ENCODE assay signal across 10 cellular contexts in the genomic region with DNA sequence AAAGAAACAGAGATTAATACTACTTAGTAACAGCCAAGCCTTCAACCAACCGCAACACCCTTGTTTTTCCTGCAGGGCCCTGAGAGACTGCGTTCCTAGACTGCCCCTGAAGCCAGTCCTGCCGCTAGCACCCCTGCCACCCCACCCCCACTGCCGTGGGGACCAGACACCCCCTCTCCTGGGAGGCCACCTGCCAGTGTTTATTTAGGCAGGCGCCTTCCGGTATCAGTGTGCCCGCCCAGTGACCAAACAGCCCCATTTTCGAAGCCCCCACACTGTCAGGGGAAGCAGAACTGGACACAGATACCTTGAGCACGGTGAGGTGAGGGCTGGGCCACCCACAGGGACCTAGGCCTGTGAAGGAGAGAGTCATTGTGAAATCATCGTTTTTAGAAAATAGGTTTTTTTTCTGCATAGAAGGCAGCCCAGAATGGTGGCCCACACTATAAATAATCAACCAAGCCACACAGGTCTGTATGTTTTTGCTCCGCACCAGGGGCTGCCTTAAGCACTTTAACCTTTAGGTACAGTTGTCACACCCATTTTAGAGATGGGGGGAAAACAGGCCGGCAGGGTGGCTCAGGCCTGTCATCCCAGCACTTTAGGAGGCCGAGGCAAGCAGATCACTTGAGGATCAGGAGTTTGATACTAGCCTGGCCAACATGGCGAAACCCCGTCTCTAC. TPM values are rescaled to one million over a fixed set of nuclear protein-coding genes. Genes with fewer than 3 reads are reported as not detected.
A peak's percentile ranks its signal among the peaks of the same experiment; 100 is the strongest.
DNase-seq lines count a peak whose midpoint lies in the region; ATAC-seq and TF ChIP-seq lines count a peak whose summit lies in the region.
"Had no signal": no experiment of that assay in that cellular context is flagged by ENCODE, and none has a peak within 500 bp of the region (broad histone marks: within the 10 kb centered on the region; RNA-seq: fewer than 3 reads in every experiment).

No MANE protein-coding gene starts in this region.

- H3K27me3 Mint-ChIP-seq in endodermal cell (ENCODE audit: insufficient read depth): no peaks in the 10 kb centered on the region

- H3K4me1 ChIP-seq in endodermal cell (ENCODE audit: control insufficient read depth, insufficient read depth, low read length) (no peaks in the 10 kb centered on the region), suprapubic skin (peaks cover 15% of the 10 kb centered on the region)

- WGBS in endodermal cell (ENCODE audit: insufficient coverage in 1 of 2, insufficient read length in 1 of 2), 2 experiments: 80 to 83% methylated on average over 10 to 15 of the region's 15 CpGs
- WGBS in suprapubic skin: 80% methylated on average over 11 of the region's 15 CpGs

- no peak for TF ChIP-seq EP300 in suprapubic skin (IDR thresholded peaks at IDR 0.05)

- H3K27me3 ChIP-seq in GM06990 (replicated peaks; ENCODE audit: control insufficient read depth, insufficient read depth, low read length) (no peaks in the 10 kb centered on the region), endodermal cell (ENCODE audit: control insufficient read depth, insufficient read depth, low read length, poor library complexity, severe bottlenecking) (no peaks in the 10 kb centered on the region), suprapubic skin (no peaks in the 10 kb centered on the region)

- peak; percentile 71 for ATAC-seq in GM19438 (IDR thresholded peaks at IDR 0.05; ENCODE audit: low read depth, unreplicated experiment)
- ATAC-seq in HG03521 (IDR thresholded peaks at IDR 0.05; ENCODE audit: unreplicated experiment): peak; percentile 45
- ATAC-seq in HG02884 (IDR thresholded peaks at IDR 0.05; ENCODE audit: unreplicated experiment): no peak
- ATAC-seq in left lobe of liver: no peak

- no peaks in the 10 kb centered on the region for H3K36me3 ChIP-seq in GM06990 (ENCODE audit: control insufficient read depth, insufficient read depth, low read length)
- peaks cover 3% of the 10 kb centered on the region for H3K36me3 ChIP-seq in endodermal cell (ENCODE audit: control insufficient read depth, insufficient read depth, low read length)
- no peaks in the 10 kb centered on the region for H3K36me3 ChIP-seq in suprapubic skin

- no peak overlapping the region for H3K4me3 Mint-ChIP-seq in endodermal cell

- no peak for TF ChIP-seq POLR2A in suprapubic skin (IDR thresholded peaks at IDR 0.05)

- peak overlapping the region; percentile 16 for H3K27ac Mint-ChIP-seq in endodermal cell

- H3K27ac ChIP-seq in endodermal cell (ENCODE audit: low read depth, low read length) (no peak overlapping the region), suprapubic skin (no peak overlapping the region), coronary artery (no peak overlapping the region)

- peaks cover 9% of the 10 kb centered on the region for H3K4me1 Mint-ChIP-seq in endodermal cell

- no peak overlapping the region for H3K9ac ChIP-seq in endodermal cell (ENCODE audit: extremely low read depth, low read length, poor library complexity, severe bottlenecking)

- H3K4me3 ChIP-seq in GM06990 (replicated peaks; ENCODE audit: low read depth, low read length) (peak overlapping the region; percentile 22), endodermal cell (ENCODE audit: low read length) (no peak overlapping the region), suprapubic skin (no peak overlapping the region), coronary artery (no peak overlapping the region)

- no peak for TF ChIP-seq CTCF in GM06990 (IDR thresholded peaks at IDR 0.05; ENCODE audit: insufficient read depth, low read length, poor library complexity, severe bottlenecking)
- TF ChIP-seq CTCF in endodermal cell (conservative IDR thresholded peaks at IDR 0.05): peak; percentile 42
- no peak for TF ChIP-seq CTCF in suprapubic skin (IDR thresholded peaks at IDR 0.05)
- no peak for TF ChIP-seq CTCF in coronary artery (IDR thresholded peaks at IDR 0.05)

- H3K36me3 Mint-ChIP-seq in endodermal cell (ENCODE audit: low read depth): peaks cover 3% of the 10 kb centered on the region

- DNase-seq in GM06990 (ENCODE audit: extremely low read depth, insufficient read length) (peak; percentile 87), endodermal cell (no peak), suprapubic skin (ENCODE audit: low spot score in 2 of 2) (no peak), coronary artery (ENCODE audit: low spot score) (no peak), left lobe of liver (ENCODE audit: low spot score) (no peak)
- DNase-seq: NCI-H187, small intestine had no signal

- H3K9me3 Mint-ChIP-seq in endodermal cell: no peaks in the 10 kb centered on the region

- H3K9me3 ChIP-seq in endodermal cell (ENCODE audit: control insufficient read depth, low read length) (no peaks in the 10 kb centered on the region), suprapubic skin (no peaks in the 10 kb centered on the region)

RNA-seq across cellular contexts. Expression of a gene that starts 3.5 kb away (rescaled TPM):
- total RNA-seq in endodermal cell (100 to 1,000 TPM; 488 to 575 TPM), suprapubic skin (100 to 1,000 TPM; 339 to 403 (median 382) TPM), left lobe of liver (153 TPM)
- polyA plus RNA-seq in endodermal cell (2013, experiment 1 of 2): 171 TPM
- 199 TPM for polyA plus RNA-seq in endodermal cell (2013, experiment 2 of 2)

RNA-seq across cellular contexts. Expression of a gene that starts 28.3 kb away (rescaled TPM):
- 10 to 100 TPM; 26.5 to 29.0 TPM for total RNA-seq in endodermal cell
- 21.8 TPM for polyA plus RNA-seq in endodermal cell (2013, experiment 1 of 2)
- polyA plus RNA-seq in endodermal cell (2013, experiment 2 of 2): 17.4 TPM
- 10 to 100 TPM; 49.9 to 76.2 (median 57.1) TPM for total RNA-seq in suprapubic skin
- total RNA-seq in left lobe of liver: 22.8 TPM

RNA-seq across cellular contexts. Expression of a gene that starts 36.7 kb away (rescaled TPM):
- total RNA-seq in endodermal cell: 10 to 100 TPM; 75.0 to 80.3 TPM
- 8.9 TPM for polyA plus RNA-seq in endodermal cell (2013, experiment 1 of 2)
- 10.2 TPM for polyA plus RNA-seq in endodermal cell (2013, experiment 2 of 2)
- total RNA-seq in suprapubic skin: 10 to 100 TPM; 18.2 to 35.6 (median 27.3) TPM
- 12.8 TPM for total RNA-seq in left lobe of liver

Comparison
In these comparisons a context has a peak if more than half of its experiments do, and no peak if none do; other contexts are left out.
1. ATAC-seq: peak in GM19438 (single experiment) and HG03521 (single experiment); none in HG02884 (single experiment) and left lobe of liver (single experiment).